Comparison of ENCODE assay signal across 1 cellular context in genomic region chr5:93294996-93295395, GRCh38.
TF ChIP-seq lines count a peak whose summit lies in the region.

No MANE protein-coding gene starts in this region.

TF ChIP-seq in IMR-90, 13 proteins besides CTCF, POLR2A, EP300 and RAD21 (continued from another document):
- TF ChIP-seq CHD1 (IDR thresholded peaks at IDR 0.05; ENCODE audit: low read depth, low read length) = no peak
- TF ChIP-seq USF2 (IDR thresholded peaks at IDR 0.05; ENCODE audit: low read depth, low read length) = no peak
- TF ChIP-seq RCOR1 (IDR thresholded peaks at IDR 0.05; ENCODE audit: insufficient replicate concordance, low read length) = no peak
